ENCODE assay signal across 19 cellular contexts in the genomic region with DNA sequence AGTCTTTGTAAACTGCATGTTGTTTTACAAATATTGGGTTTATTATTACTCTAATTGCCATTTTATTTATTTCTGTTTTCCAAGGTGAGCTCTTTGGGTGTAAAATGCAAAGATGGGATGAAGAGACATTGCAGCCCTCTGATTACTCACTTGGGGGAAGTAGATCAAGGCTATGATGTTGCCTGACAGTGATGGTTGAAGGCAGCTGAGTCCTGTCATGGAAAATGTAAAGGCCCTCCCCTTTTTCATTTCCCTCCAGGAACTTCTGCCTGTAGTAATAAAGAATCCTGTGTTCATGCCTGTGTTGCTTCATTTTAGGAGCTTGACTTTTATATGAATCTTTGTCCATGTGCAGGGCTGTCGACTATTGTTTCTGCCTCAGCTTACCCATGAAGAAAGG.
DNase-seq lines count a peak whose midpoint lies in the region; TF ChIP-seq lines count a peak whose summit lies in the region.
"Had no signal": no experiment of that assay in that cellular context is flagged by ENCODE, and none has a peak within 500 bp of the region (broad histone marks: within the 10 kb centered on the region; RNA-seq: fewer than 3 reads in every experiment).

No MANE protein-coding gene starts in this region.

- 75 to 77% methylated on average over 1 of the region's 1 CpG for WGBS in sigmoid colon, 2 donors
- 90 to 96% methylated on average over 1 of the region's 1 CpG for WGBS in endodermal cell (ENCODE audit: insufficient coverage in 1 of 2, insufficient read length in 1 of 2), 2 experiments
- WGBS in testis, 2 donors, result 78 to 92% methylated on average over 1 of the region's 1 CpG

- peaks cover 32 to 54% (median 41%) of the 10 kb centered on the region in 10 experiments for H3K4me1 ChIP-seq in BLaER1 treated with 17β-estradiol and CSF1 and Interleukin-3, amounts not matched to agents 10 nM and 100 nM
- H3K4me1 ChIP-seq in Karpas-422 (ENCODE audit: low read length) (no peaks in the 10 kb centered on the region), sigmoid colon (peaks cover 0 to 43% (median 30%) of the 10 kb centered on the region in 4 donors), endodermal cell (ENCODE audit: control insufficient read depth, insufficient read depth, low read length) (no peaks in the 10 kb centered on the region), testis (peaks cover 26% of the 10 kb centered on the region)
- H3K4me1 ChIP-seq: vagina had no signal

- no peak for TF ChIP-seq EP300 in sigmoid colon (IDR thresholded peaks at IDR 0.05)

- H3K4me3 Mint-ChIP-seq in endodermal cell, result no peak overlapping the region
- H3K4me3 Mint-ChIP-seq: T-helper 2 cell treated with Interferon-gamma antibody and Interleukin-4, amounts not matched to agents 5 μg/mL and 100 μg/mL, for 36 hours had no signal

- no peak overlapping the region for H3K27ac Mint-ChIP-seq in endodermal cell
- H3K27ac Mint-ChIP-seq: T-helper 2 cell treated with Interferon-gamma antibody and Interleukin-4, amounts not matched to agents 5 μg/mL and 100 μg/mL, for 36 hours had no signal

- H3K27ac ChIP-seq in BLaER1 treated with 17β-estradiol and CSF1 and Interleukin-3, amounts not matched to agents 10 nM and 100 nM, result peak overlapping the region in 5 of 11 experiments; percentile 9 to 39 (median 23); a peak in 9 of 22 replicates
- no peak overlapping the region for H3K27ac ChIP-seq in Karpas-422 (ENCODE audit: low read length)
- H3K27ac ChIP-seq in sigmoid colon, result peak overlapping the region; percentile 26 to 68 (median 34)
- H3K27ac ChIP-seq in endodermal cell (ENCODE audit: low read depth, low read length), result no peak overlapping the region
- H3K27ac ChIP-seq in testis, result no peak overlapping the region
- H3K27ac ChIP-seq: PC-9, vagina had no signal

- H3K9me3 ChIP-seq in BLaER1 treated with 17β-estradiol and CSF1 and Interleukin-3, amounts not matched to agents 10 nM and 100 nM (replicated peaks in 1 of 11), result peaks cover 7 to 71% (median 44%) of the 10 kb centered on the region in 11 experiments
- no peaks in the 10 kb centered on the region for H3K9me3 ChIP-seq in Karpas-422 (ENCODE audit: low read length)
- no peaks in the 10 kb centered on the region for H3K9me3 ChIP-seq in sigmoid colon
- no peaks in the 10 kb centered on the region for H3K9me3 ChIP-seq in endodermal cell (ENCODE audit: control insufficient read depth, low read length)
- H3K9me3 ChIP-seq in testis, result no peaks in the 10 kb centered on the region
- H3K9me3 ChIP-seq: vagina had no signal

- no peaks in the 10 kb centered on the region for H3K9me2 ChIP-seq in Karpas-422 (replicated peaks; ENCODE audit: insufficient read depth, low read length)

- H3K4me2 ChIP-seq in BLaER1 treated with 17β-estradiol and CSF1 and Interleukin-3, amounts not matched to agents 10 nM and 100 nM, result peak overlapping the region; percentile 32 to 70 (median 55)
- H3K4me2 ChIP-seq in Karpas-422 (ENCODE audit: low read depth, low read length, poor library complexity, severe bottlenecking), result no peak overlapping the region
- H3K4me2 ChIP-seq: PC-9 had no signal

- H3K9me3 Mint-ChIP-seq in endodermal cell, result peaks cover 4% of the 10 kb centered on the region
- H3K9me3 Mint-ChIP-seq: T-helper 2 cell treated with Interferon-gamma antibody and Interleukin-4, amounts not matched to agents 5 μg/mL and 100 μg/mL, for 36 hours had no signal

- H3K4me3 ChIP-seq in BLaER1 treated with 17β-estradiol and CSF1 and Interleukin-3, amounts not matched to agents 10 nM and 100 nM, result no peak overlapping the region
- H3K4me3 ChIP-seq in Karpas-422 (ENCODE audit: low read length) (no peak overlapping the region), choroid plexus epithelial cell (ENCODE audit: low read depth, low read length) (no peak overlapping the region), sigmoid colon (no peak overlapping the region), endodermal cell (ENCODE audit: low read length) (no peak overlapping the region), testis (no peak overlapping the region)
- H3K4me3 ChIP-seq: PC-9, vagina had no signal

- H3K36me3 Mint-ChIP-seq in endodermal cell (ENCODE audit: low read depth), result no peaks in the 10 kb centered on the region

- no peak overlapping the region for H3K9ac ChIP-seq in BLaER1 treated with 17β-estradiol and CSF1 and Interleukin-3, amounts not matched to agents 10 nM and 100 nM
- H3K9ac ChIP-seq in Karpas-422 (ENCODE audit: low read length) (no peak overlapping the region), endodermal cell (ENCODE audit: extremely low read depth, low read length, poor library complexity, severe bottlenecking) (no peak overlapping the region)

- H3K4me1 Mint-ChIP-seq in endodermal cell, result no peaks in the 10 kb centered on the region

- no peaks in the 10 kb centered on the region for H3K27me3 ChIP-seq in BLaER1 treated with 17β-estradiol and CSF1 and Interleukin-3, amounts not matched to agents 10 nM and 100 nM
- H3K27me3 ChIP-seq in Karpas-422 (ENCODE audit: low read length) (no peaks in the 10 kb centered on the region), sigmoid colon (no peaks in the 10 kb centered on the region), endodermal cell (ENCODE audit: control insufficient read depth, insufficient read depth, low read length, poor library complexity, severe bottlenecking) (no peaks in the 10 kb centered on the region), testis (no peaks in the 10 kb centered on the region)
- H3K27me3 ChIP-seq: vagina had no signal

- DNase-seq in Karpas-422 (peak; percentile 14), choroid plexus epithelial cell (ENCODE audit: low read depth) (peak; percentile 16), sigmoid colon (no peak), endodermal cell (no peak), testis (no peak)
- no peak for DNase-seq in stimulated activated CD4-positive, alpha-beta T cell treated with anti-CD3 and anti-CD28 coated beads, Interleukin-2, amount 100 ng/mL, for 48 hours
- DNase-seq: activated CD4-positive, alpha-beta T cell treated with anti-CD3 and anti-CD28 coated beads for 1 hour; activated CD8-positive, alpha-beta memory T cell treated with anti-CD3 and anti-CD28 coated beads, Interleukin-2, amount 50 U/mL, for 4 hours; hypothalamus; midbrain; NCI-H1105; NCI-H2107; NCI-H524; PC-9; retina; stimulated activated naive CD4-positive, alpha-beta T cell treated with Interleukin-2 at 50 U/mL for 16 hours had no signal

- TF ChIP-seq POLR2A in sigmoid colon (IDR thresholded peaks at IDR 0.05), result no peak
- no peak for TF ChIP-seq POLR2A in testis (IDR thresholded peaks at IDR 0.05)

- TF ChIP-seq CTCF in choroid plexus epithelial cell (conservative IDR thresholded peaks at IDR 0.05; ENCODE audit: low read depth, low read length) (no peak), sigmoid colon (IDR thresholded peaks at IDR 0.05) (no peak), endodermal cell (conservative IDR thresholded peaks at IDR 0.05) (no peak), testis (IDR thresholded peaks at IDR 0.05) (no peak)

- H3K36me3 ChIP-seq in BLaER1 treated with 17β-estradiol and CSF1 and Interleukin-3, amounts not matched to agents 10 nM and 100 nM, result no peaks in the 10 kb centered on the region; a peak in 1 of 22 replicates
- no peaks in the 10 kb centered on the region for H3K36me3 ChIP-seq in Karpas-422 (ENCODE audit: insufficient read depth, low read length)
- H3K36me3 ChIP-seq in sigmoid colon, result no peaks in the 10 kb centered on the region
- no peaks in the 10 kb centered on the region for H3K36me3 ChIP-seq in endodermal cell (ENCODE audit: control insufficient read depth, insufficient read depth, low read length)
- H3K36me3 ChIP-seq in testis (ENCODE audit: low read depth, missing control alignments), result no peaks in the 10 kb centered on the region
- H3K36me3 ChIP-seq: vagina had no signal

- no peaks in the 10 kb centered on the region for H3K79me2 ChIP-seq in Karpas-422 (ENCODE audit: low read length)

- no peak overlapping the region for H2AFZ ChIP-seq in Karpas-422 (ENCODE audit: low read length)
- H2AFZ ChIP-seq: PC-9 had no signal

- intact Hi-C loops in sigmoid colon (cut with DNase I) (loop anchor here (10.0 kb wide), 1 partner anchor 290 kb away; no protein-coding TSS in a partner anchor), testis (cut with DNase I; ENCODE audit: low total_unique reads) (no loop called here)

- peaks cover 20% of the 10 kb centered on the region for H3K27me3 Mint-ChIP-seq in endodermal cell (ENCODE audit: insufficient read depth)

- H4K20me1 ChIP-seq in BLaER1 treated with 17β-estradiol and CSF1 and Interleukin-3, amounts not matched to agents 10 nM and 100 nM, result no peaks in the 10 kb centered on the region
- no peaks in the 10 kb centered on the region for H4K20me1 ChIP-seq in Karpas-422 (ENCODE audit: insufficient read depth, low read depth, low read length)

Comparison
In these comparisons a context has a peak if more than half of its experiments do, and no peak if none do; other contexts are left out.
1. H3K27ac ChIP-seq: peak in sigmoid colon (4 of 4); none in Karpas-422 (single experiment), endodermal cell (single experiment) and testis (0 of 2).
2. DNase-seq: peak in Karpas-422 (single experiment) and choroid plexus epithelial cell (single experiment); none in sigmoid colon (single experiment), endodermal cell (single experiment), testis (single experiment) and stimulated activated CD4-positive, alpha-beta T cell treated with anti-CD3 and anti-CD28 coated beads, Interleukin-2, amount 100 ng/mL, for 48 hours (0 of 2).